In genomic region chr1:232611834-232612233, GRCh38 we compare ENCODE assay signal across 2 cellular contexts.
TF ChIP-seq lines count a peak whose summit lies in the region.

No MANE protein-coding gene starts in this region.

TF ChIP-seq in HCT116, 20 proteins besides CTCF, POLR2A, EP300 and RAD21:
- no peak for TF ChIP-seq JUND (IDR thresholded peaks at IDR 0.05)

TF ChIP-seq in K562, 482 proteins besides CTCF, POLR2A, EP300 and RAD21:
- TF ChIP-seq ZNF445 (CRISPR knock-in tag; IDR thresholded peaks at IDR 0.05; ENCODE audit: low read depth): no peak
- no peak for TF ChIP-seq HDAC1 (IDR thresholded peaks at IDR 0.05)
- no peak for TF ChIP-seq BMI1 (IDR thresholded peaks at IDR 0.05; ENCODE audit: low read length)
